22 cellular contexts compared by ENCODE assay signal in genomic region chr18:55013086-55013485, GRCh38. TPM values are rescaled to one million over a fixed set of nuclear protein-coding genes. Genes with fewer than 3 reads are reported as not detected.
"Had no signal": no experiment of that assay in that cellular context is flagged by ENCODE, and none has a peak within 500 bp of the region (broad histone marks: within the 10 kb centered on the region; RNA-seq: fewer than 3 reads in every experiment).

No MANE protein-coding gene starts in this region.

- H3K9me3 ChIP-seq: psoas muscle, right lobe of liver, suprapubic skin, thyroid gland, upper lobe of left lung, uterus had no signal

- H3K36me3 ChIP-seq: right lobe of liver, suprapubic skin, thyroid gland, upper lobe of left lung, uterus had no signal

- FAIRE-seq: endothelial cell of umbilical vein had no signal

- H3K4me1 ChIP-seq: foreskin keratinocyte, parathyroid adenoma, psoas muscle, right lobe of liver, suprapubic skin, thyroid gland, upper lobe of left lung, uterus had no signal

- DNase-seq: dermis blood vessel endothelial cell; endodermal cell; erythroblast; islet precursor cell; mammary epithelial cell; naive thymus-derived CD4-positive, alpha-beta T cell; nephron progenitor cell; psoas muscle; retina; right lobe of liver; stimulated activated CD4-positive, alpha-beta T cell treated with anti-CD3 and anti-CD28 coated beads, Interleukin-4, amount 100 ng/mL, for 1 hour; stimulated activated CD8-positive, alpha-beta memory T cell treated with anti-CD3 and anti-CD28 coated beads, Interleukin-4, amount 100 ng/mL, for 48 hours; stimulated activated naive CD8-positive, alpha-beta T cell treated with anti-CD3 and anti-CD28 coated beads, Interleukin-15, Interleukin-2, amounts not matched to agents 100 U/mL and 50 U/mL, for 24 hours; thyroid gland; upper lobe of left lung; uterus had no signal

- ATAC-seq: foreskin keratinocyte; left lobe of liver; naive thymus-derived CD4-positive, alpha-beta T cell; psoas muscle; right lobe of liver; stimulated activated naive CD8-positive, alpha-beta T cell treated with anti-CD3 and anti-CD28 coated beads, Interleukin-15, Interleukin-2, amounts not matched to agents 100 U/mL and 50 U/mL, for 24 hours had no signal

- H3K9ac ChIP-seq: parathyroid adenoma had no signal

- H3K79me2 ChIP-seq: parathyroid adenoma had no signal

- H3K27ac ChIP-seq: foreskin keratinocyte, parathyroid adenoma, psoas muscle, right lobe of liver, suprapubic skin, thyroid gland, upper lobe of left lung, uterus had no signal

- H2AFZ ChIP-seq: parathyroid adenoma had no signal

- H3K4me3 ChIP-seq: psoas muscle, right lobe of liver, suprapubic skin, thyroid gland, upper lobe of left lung, uterus had no signal

- H3K27me3 ChIP-seq: right lobe of liver, suprapubic skin, thyroid gland, upper lobe of left lung, uterus had no signal

RNA-seq across cellular contexts. Expression of gene CCDC68, which starts 53.8 kb away (rescaled TPM):
- total RNA-seq: mononuclear cell; naive thymus-derived CD4-positive, alpha-beta T cell had no signal
